ENCODE assay signal across 26 cellular contexts in genomic region chr19:35862528-35862927, GRCh38. TPM values are rescaled to one million over a fixed set of nuclear protein-coding genes. Genes with fewer than 3 reads are reported as not detected.
"Had no signal": no experiment of that assay in that cellular context is flagged by ENCODE, and none has a peak within 500 bp of the region (broad histone marks: within the 10 kb centered on the region; RNA-seq: fewer than 3 reads in every experiment).

No MANE protein-coding gene starts in this region.

- H3K27ac Mint-ChIP-seq: activated CD4-positive, alpha-beta T cell treated with anti-CD3 and anti-CD28 coated beads, Interleukin-2, amount 10 ng/mL, durations not matched to agents 24 days and 14 days; activated CD8-positive, alpha-beta T cell treated with anti-CD3 and anti-CD28 coated beads for 36 hours; activated naive CD8-positive, alpha-beta T cell treated with anti-CD3 and anti-CD28 coated beads, Interleukin-2, amount 10 ng/mL, durations not matched to agents 7 days and 5 days; activated T-helper 17 cell treated with anti-CD3 and anti-CD28 coated beads, Interleukin-2, amount 50 U/mL, for 72 hours had no signal

- H3K27me3 ChIP-seq: pancreas had no signal

- H3K4me3 Mint-ChIP-seq: activated CD4-positive, alpha-beta T cell treated with anti-CD3 and anti-CD28 coated beads, Interleukin-2, amount 10 ng/mL, durations not matched to agents 24 days and 14 days; activated CD8-positive, alpha-beta T cell treated with anti-CD3 and anti-CD28 coated beads for 36 hours; activated naive CD8-positive, alpha-beta T cell treated with anti-CD3 and anti-CD28 coated beads, Interleukin-2, amount 10 ng/mL, durations not matched to agents 7 days and 5 days; activated T-helper 17 cell treated with anti-CD3 and anti-CD28 coated beads, Interleukin-2, amount 50 U/mL, for 72 hours had no signal

- DNase-seq: activated CD4-positive, alpha-beta T cell treated with anti-CD3 and anti-CD28 coated beads, Interleukin-2, amount 10 ng/mL, durations not matched to agents 24 days and 14 days; activated CD4-positive, CD25-positive, alpha-beta regulatory T cell; activated CD8-positive, alpha-beta T cell treated with anti-CD3 and anti-CD28 coated beads for 36 hours; activated naive CD4-positive, alpha-beta T cell; activated naive CD8-positive, alpha-beta T cell treated with anti-CD3 and anti-CD28 coated beads, Interleukin-2, amount 10 ng/mL, durations not matched to agents 7 days and 5 days; activated T-cell treated with anti-CD3 and anti-CD28 coated beads, Interleukin-2, amount 50 U/mL, for 1 hour; amygdala; dorsolateral prefrontal cortex; foreskin melanocyte; head of caudate nucleus; kidney; midbrain; stimulated activated CD4-positive, alpha-beta T cell treated with anti-CD3 and anti-CD28 coated beads, Interleukin-4, amount 100 ng/mL, for 1 hour; stomach; T-helper 9 cell; upper lobe of left lung had no signal

- H3K9me3 ChIP-seq: left lung, pancreas, stomach, upper lobe of left lung had no signal

- H3K4me2 ChIP-seq: smooth muscle cell had no signal

- H3K36me3 ChIP-seq: left lung, stomach, upper lobe of left lung had no signal

- H3K4me3 ChIP-seq: dorsolateral prefrontal cortex, left lung, pancreas, smooth muscle cell, stomach, upper lobe of left lung had no signal

- ATAC-seq: activated CD8-positive, alpha-beta T cell treated with anti-CD3 and anti-CD28 coated beads for 36 hours; activated T-helper 17 cell treated with anti-CD3 and anti-CD28 coated beads, Interleukin-2, amount 50 U/mL, for 72 hours; left lung; sciatic nerve had no signal

- H3K27ac ChIP-seq: dorsolateral prefrontal cortex, left lung, pancreas, stomach, upper lobe of left lung had no signal

- H3K36me3 Mint-ChIP-seq: activated naive CD8-positive, alpha-beta T cell treated with anti-CD3 and anti-CD28 coated beads, Interleukin-2, amount 10 ng/mL, durations not matched to agents 7 days and 5 days had no signal

- FAIRE-seq: kidney, pancreas had no signal

- H3K9me3 Mint-ChIP-seq: activated CD4-positive, alpha-beta T cell treated with anti-CD3 and anti-CD28 coated beads, Interleukin-2, amount 10 ng/mL, durations not matched to agents 24 days and 14 days; activated CD8-positive, alpha-beta T cell treated with anti-CD3 and anti-CD28 coated beads for 36 hours; activated T-helper 17 cell treated with anti-CD3 and anti-CD28 coated beads, Interleukin-2, amount 50 U/mL, for 72 hours had no signal

RNA-seq across cellular contexts. Expression of gene KIRREL2, which starts 5.8 kb away (rescaled TPM):
- total RNA-seq: cardiac septum, epithelial cell of proximal tubule, kidney, lung microvascular endothelial cell, pulmonary artery endothelial cell had no signal

RNA-seq across cellular contexts. Expression of gene NPHS1, which starts 10.2 kb away (rescaled TPM):
- total RNA-seq: activated CD4-positive, alpha-beta T cell treated with anti-CD3 and anti-CD28 coated beads, Interleukin-2, amount 10 ng/mL, durations not matched to agents 24 days and 14 days; activated CD8-positive, alpha-beta T cell treated with anti-CD3 and anti-CD28 coated beads for 36 hours; cardiac septum; epithelial cell of proximal tubule; lung microvascular endothelial cell; pulmonary artery endothelial cell; sciatic nerve; smooth muscle cell; upper lobe of left lung had no signal
- polyA plus RNA-seq: smooth muscle cell had no signal

RNA-seq across cellular contexts. Expression of gene HCST, which starts 39.8 kb away (rescaled TPM):
- total RNA-seq: epithelial cell of proximal tubule, pulmonary artery endothelial cell, temporal lobe had no signal
